Comparison of ENCODE assay signal across 1 cellular context in genomic region chr7:134469622-134470021, GRCh38.
TF ChIP-seq lines count a peak whose summit lies in the region.

No MANE protein-coding gene starts in this region.

TF ChIP-seq in HepG2, 621 proteins besides CTCF, POLR2A, EP300 and RAD21 (continued from another document and continues in another):
- TF ChIP-seq, protein P1, sequence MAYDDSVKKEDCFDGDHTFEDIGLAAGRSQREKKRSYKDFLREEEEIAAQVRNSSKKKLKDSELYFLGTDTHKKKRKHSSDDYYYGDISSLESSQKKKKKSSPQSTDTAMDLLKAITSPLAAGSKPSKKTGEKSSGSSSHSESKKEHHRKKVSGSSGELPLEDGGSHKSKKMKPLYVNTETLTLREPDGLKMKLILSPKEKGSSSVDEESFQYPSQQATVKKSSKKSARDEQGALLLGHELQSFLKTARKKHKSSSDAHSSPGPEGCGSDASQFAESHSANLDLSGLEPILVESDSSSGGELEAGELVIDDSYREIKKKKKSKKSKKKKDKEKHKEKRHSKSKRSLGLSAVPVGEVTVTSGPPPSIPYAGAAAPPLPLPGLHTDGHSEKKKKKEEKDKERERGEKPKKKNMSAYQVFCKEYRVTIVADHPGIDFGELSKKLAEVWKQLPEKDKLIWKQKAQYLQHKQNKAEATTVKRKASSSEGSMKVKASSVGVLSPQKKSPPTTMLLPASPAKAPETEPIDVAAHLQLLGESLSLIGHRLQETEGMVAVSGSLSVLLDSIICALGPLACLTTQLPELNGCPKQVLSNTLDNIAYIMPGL (CRISPR knock-in tag; IDR thresholded peaks at IDR 0.05; ENCODE audit: borderline replicate concordance in 1 of 2, low read depth in 1 of 2): no peak
- TF ChIP-seq KLF16 (CRISPR knock-in tag; IDR thresholded peaks at IDR 0.05) (no peak), ZNF205 (CRISPR knock-in tag; IDR thresholded peaks at IDR 0.05) (no peak), ZNF530 (CRISPR knock-in tag; IDR thresholded peaks at IDR 0.05; ENCODE audit: low read depth) (no peak), AKAP8 (CRISPR knock-in tag; IDR thresholded peaks at IDR 0.05) (no peak), ZNF792 (CRISPR knock-in tag; IDR thresholded peaks at IDR 0.05) (no peak), HMG20A (CRISPR knock-in tag; IDR thresholded peaks at IDR 0.05; ENCODE audit: borderline replicate concordance) (no peak), RBAK (CRISPR knock-in tag; IDR thresholded peaks at IDR 0.05) (no peak), TAF15 (IDR thresholded peaks at IDR 0.05; ENCODE audit: low read depth, low read length, poor library complexity, severe bottlenecking) (no peak), SNAPC2 (CRISPR knock-in tag; IDR thresholded peaks at IDR 0.05) (no peak), GABPA (IDR thresholded peaks at IDR 0.05; ENCODE audit: low read depth, low read length) (no peak), GABPA (CRISPR knock-in tag; IDR thresholded peaks at IDR 0.05; ENCODE audit: low read depth) (peak; percentile 31; the same call in 1 of the 2 replicates), ZNF619 (CRISPR knock-in tag; IDR thresholded peaks at IDR 0.05) (no peak), ATF4 (CRISPR knock-in tag; IDR thresholded peaks at IDR 0.05) (no peak), ZNF841 (CRISPR knock-in tag; IDR thresholded peaks at IDR 0.05; ENCODE audit: borderline replicate concordance) (no peak), FOXO1 (CRISPR knock-in tag; IDR thresholded peaks at IDR 0.05) (no peak; the same call in 1 of the 2 replicates), ZNF773 (CRISPR knock-in tag; IDR thresholded peaks at IDR 0.05; ENCODE audit: borderline replicate concordance) (no peak), ELF1 (CRISPR knock-in tag; IDR thresholded peaks at IDR 0.05) (peak; percentile 32; the same call in 1 of the 2 replicates), ZBED4 (CRISPR knock-in tag; IDR thresholded peaks at IDR 0.05; ENCODE audit: borderline replicate concordance) (no peak), ZNF850 (CRISPR knock-in tag; conservative IDR thresholded peaks at IDR 0.05) (no peak), MAFG (CRISPR knock-in tag; IDR thresholded peaks at IDR 0.05) (no peak), SNAI1 (CRISPR knock-in tag; IDR thresholded peaks at IDR 0.05; ENCODE audit: borderline replicate concordance) (no peak), EZH2 (conservative IDR thresholded peaks at IDR 0.05; ENCODE audit: low read depth, low read length) (no peak), ATF7 (IDR thresholded peaks at IDR 0.05) (no peak), ATF7 (CRISPR knock-in tag; IDR thresholded peaks at IDR 0.05) (no peak), SNRNP70 (IDR thresholded peaks at IDR 0.05; ENCODE audit: low read depth, low read length) (no peak), NR2F1 (CRISPR knock-in tag; IDR thresholded peaks at IDR 0.05) (no peak), ZNF280D (CRISPR knock-in tag; IDR thresholded peaks at IDR 0.05) (no peak), ETV5 (CRISPR knock-in tag; IDR thresholded peaks at IDR 0.05; ENCODE audit: borderline replicate concordance) (peak; percentile 29; the same call in 1 of the 2 replicates), ZNF335 (CRISPR knock-in tag; IDR thresholded peaks at IDR 0.05) (no peak), THAP11 (CRISPR knock-in tag; IDR thresholded peaks at IDR 0.05) (no peak), SRSF4 (IDR thresholded peaks at IDR 0.05; ENCODE audit: low read depth, low read length, poor library complexity, severe bottlenecking) (no peak), IKZF1 (IDR thresholded peaks at IDR 0.05) (no peak), SALL1 (CRISPR knock-in tag; IDR thresholded peaks at IDR 0.05) (no peak), RBM22 (optimal IDR thresholded peaks at IDR 0.05; ENCODE audit: low read length) (no peak), ZUFSP (CRISPR knock-in tag; IDR thresholded peaks at IDR 0.05; ENCODE audit: borderline replicate concordance) (no peak), ZNF562 (CRISPR knock-in tag; IDR thresholded peaks at IDR 0.05; ENCODE audit: borderline replicate concordance) (no peak)
- TF ChIP-seq, protein P2, sequence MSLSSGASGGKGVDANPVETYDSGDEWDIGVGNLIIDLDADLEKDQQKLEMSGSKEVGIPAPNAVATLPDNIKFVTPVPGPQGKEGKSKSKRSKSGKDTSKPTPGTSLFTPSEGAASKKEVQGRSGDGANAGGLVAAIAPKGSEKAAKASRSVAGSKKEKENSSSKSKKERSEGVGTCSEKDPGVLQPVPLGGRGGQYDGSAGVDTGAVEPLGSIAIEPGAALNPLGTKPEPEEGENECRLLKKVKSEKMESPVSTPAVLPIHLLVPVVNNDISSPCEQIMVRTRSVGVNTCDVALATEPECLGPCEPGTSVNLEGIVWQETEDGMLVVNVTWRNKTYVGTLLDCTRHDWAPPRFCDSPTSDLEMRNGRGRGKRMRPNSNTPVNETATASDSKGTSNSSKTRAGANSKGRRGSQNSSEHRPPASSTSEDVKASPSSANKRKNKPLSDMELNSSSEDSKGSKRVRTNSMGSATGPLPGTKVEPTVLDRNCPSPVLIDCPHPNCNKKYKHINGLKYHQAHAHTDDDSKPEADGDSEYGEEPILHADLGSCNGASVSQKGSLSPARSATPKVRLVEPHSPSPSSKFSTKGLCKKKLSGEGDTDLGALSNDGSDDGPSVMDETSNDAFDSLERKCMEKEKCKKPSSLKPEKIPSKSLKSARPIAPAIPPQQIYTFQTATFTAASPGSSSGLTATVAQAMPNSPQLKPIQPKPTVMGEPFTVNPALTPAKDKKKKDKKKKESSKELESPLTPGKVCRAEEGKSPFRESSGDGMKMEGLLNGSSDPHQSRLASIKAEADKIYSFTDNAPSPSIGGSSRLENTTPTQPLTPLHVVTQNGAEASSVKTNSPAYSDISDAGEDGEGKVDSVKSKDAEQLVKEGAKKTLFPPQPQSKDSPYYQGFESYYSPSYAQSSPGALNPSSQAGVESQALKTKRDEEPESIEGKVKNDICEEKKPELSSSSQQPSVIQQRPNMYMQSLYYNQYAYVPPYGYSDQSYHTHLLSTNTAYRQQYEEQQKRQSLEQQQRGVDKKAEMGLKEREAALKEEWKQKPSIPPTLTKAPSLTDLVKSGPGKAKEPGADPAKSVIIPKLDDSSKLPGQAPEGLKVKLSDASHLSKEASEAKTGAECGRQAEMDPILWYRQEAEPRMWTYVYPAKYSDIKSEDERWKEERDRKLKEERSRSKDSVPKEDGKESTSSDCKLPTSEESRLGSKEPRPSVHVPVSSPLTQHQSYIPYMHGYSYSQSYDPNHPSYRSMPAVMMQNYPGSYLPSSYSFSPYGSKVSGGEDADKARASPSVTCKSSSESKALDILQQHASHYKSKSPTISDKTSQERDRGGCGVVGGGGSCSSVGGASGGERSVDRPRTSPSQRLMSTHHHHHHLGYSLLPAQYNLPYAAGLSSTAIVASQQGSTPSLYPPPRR (CRISPR knock-in tag; IDR thresholded peaks at IDR 0.05; ENCODE audit: borderline replicate concordance): no peak
- TF ChIP-seq, protein P3, sequence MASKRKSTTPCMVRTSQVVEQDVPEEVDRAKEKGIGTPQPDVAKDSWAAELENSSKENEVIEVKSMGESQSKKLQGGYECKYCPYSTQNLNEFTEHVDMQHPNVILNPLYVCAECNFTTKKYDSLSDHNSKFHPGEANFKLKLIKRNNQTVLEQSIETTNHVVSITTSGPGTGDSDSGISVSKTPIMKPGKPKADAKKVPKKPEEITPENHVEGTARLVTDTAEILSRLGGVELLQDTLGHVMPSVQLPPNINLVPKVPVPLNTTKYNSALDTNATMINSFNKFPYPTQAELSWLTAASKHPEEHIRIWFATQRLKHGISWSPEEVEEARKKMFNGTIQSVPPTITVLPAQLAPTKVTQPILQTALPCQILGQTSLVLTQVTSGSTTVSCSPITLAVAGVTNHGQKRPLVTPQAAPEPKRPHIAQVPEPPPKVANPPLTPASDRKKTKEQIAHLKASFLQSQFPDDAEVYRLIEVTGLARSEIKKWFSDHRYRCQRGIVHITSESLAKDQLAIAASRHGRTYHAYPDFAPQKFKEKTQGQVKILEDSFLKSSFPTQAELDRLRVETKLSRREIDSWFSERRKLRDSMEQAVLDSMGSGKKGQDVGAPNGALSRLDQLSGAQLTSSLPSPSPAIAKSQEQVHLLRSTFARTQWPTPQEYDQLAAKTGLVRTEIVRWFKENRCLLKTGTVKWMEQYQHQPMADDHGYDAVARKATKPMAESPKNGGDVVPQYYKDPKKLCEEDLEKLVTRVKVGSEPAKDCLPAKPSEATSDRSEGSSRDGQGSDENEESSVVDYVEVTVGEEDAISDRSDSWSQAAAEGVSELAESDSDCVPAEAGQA (IDR thresholded peaks at IDR 0.05; ENCODE audit: low read depth): 0 out of 2 replicates have a peak, but pooled peaks have one; percentile 44
- TF ChIP-seq, protein P3 (CRISPR knock-in tag; IDR thresholded peaks at IDR 0.05; ENCODE audit: borderline replicate concordance): no peak
